ENCODE assay signal across 1 cellular context in the genomic region with DNA sequence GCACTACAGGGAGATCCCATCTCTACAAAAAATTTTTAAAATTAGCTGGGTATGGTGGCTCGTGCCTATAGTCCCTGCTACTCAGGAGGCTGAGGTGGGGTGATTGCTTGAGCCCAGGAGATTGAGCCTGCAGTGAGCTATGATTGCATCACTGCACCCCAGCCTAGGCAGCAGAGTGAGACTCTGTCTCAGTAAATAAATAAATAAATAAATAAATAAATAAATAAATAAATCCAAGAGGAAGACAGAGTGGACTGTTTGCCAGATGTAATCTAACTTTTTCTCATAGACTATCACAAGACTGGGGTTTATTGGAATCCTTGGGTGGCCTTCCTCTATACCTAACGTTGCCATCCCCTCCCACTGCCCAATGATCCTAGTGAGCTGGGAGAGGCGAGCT.
A peak's percentile ranks its signal among the peaks of the same experiment; 100 is the strongest.
TF ChIP-seq lines count a peak whose summit lies in the region.

No MANE protein-coding gene starts in this region.

TF ChIP-seq in HEK293, 187 proteins besides CTCF, POLR2A, EP300 and RAD21 (continued from another document and continues in another):
- TF ChIP-seq ZNF394 (tag by site-specific recombination; IDR thresholded peaks at IDR 0.05; ENCODE audit: borderline replicate concordance): peak; percentile 99
- peak; percentile 42 for TF ChIP-seq ZNF654 (tag by site-specific recombination; IDR thresholded peaks at IDR 0.05; ENCODE audit: low read depth)
- TF ChIP-seq ZNF366 (tag by site-specific recombination; conservative IDR thresholded peaks at IDR 0.05): 0 out of 2 replicates have a peak, but pooled peaks have one; percentile 31
- TF ChIP-seq ZNF510 (tag by site-specific recombination; IDR thresholded peaks at IDR 0.05; ENCODE audit: insufficient replicate concordance): peak; percentile 76
- no peak for TF ChIP-seq ZFP69B (tag by site-specific recombination; IDR thresholded peaks at IDR 0.05)
- TF ChIP-seq WT1 (tag by site-specific recombination; IDR thresholded peaks at IDR 0.05): no peak
- TF ChIP-seq, protein P1, sequence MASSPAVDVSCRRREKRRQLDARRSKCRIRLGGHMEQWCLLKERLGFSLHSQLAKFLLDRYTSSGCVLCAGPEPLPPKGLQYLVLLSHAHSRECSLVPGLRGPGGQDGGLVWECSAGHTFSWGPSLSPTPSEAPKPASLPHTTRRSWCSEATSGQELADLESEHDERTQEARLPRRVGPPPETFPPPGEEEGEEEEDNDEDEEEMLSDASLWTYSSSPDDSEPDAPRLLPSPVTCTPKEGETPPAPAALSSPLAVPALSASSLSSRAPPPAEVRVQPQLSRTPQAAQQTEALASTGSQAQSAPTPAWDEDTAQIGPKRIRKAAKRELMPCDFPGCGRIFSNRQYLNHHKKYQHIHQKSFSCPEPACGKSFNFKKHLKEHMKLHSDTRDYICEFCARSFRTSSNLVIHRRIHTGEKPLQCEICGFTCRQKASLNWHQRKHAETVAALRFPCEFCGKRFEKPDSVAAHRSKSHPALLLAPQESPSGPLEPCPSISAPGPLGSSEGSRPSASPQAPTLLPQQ (tag by site-specific recombination; IDR thresholded peaks at IDR 0.05): no peak
- TF ChIP-seq, protein P2, sequence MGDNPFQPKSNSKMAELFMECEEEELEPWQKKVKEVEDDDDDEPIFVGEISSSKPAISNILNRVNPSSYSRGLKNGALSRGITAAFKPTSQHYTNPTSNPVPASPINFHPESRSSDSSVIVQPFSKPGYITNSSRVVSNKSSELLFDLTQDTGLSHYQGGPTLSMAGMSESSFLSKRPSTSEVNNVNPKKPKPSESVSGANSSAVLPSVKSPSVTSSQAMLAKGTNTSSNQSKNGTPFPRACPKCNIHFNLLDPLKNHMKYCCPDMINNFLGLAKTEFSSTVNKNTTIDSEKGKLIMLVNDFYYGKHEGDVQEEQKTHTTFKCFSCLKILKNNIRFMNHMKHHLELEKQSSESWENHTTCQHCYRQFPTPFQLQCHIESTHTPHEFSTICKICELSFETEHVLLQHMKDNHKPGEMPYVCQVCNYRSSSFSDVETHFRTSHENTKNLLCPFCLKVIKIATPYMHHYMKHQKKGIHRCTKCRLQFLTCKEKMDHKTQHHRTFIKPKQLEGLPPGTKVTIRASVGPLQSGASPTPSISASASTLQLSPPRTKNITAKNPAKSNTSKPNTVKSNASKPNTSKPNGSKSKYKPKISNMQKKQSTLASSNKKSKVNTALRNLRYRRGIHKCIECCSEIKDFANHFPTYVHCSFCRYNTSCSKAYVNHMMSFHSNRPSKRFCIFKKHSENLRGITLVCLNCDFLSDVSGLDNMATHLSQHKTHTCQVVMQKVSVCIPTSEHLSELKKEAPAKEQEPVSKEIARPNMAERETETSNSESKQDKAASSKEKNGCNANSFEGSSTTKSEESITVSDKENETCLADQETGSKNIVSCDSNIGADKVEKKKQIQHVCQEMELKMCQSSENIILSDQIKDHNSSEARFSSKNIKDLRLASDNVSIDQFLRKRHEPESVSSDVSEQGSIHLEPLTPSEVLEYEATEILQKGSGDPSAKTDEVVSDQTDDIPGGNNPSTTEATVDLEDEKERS (tag by site-specific recombination; IDR thresholded peaks at IDR 0.05): no peak
- TF ChIP-seq ZNF571 (tag by site-specific recombination; IDR thresholded peaks at IDR 0.05): no peak
- TF ChIP-seq, protein P3, sequence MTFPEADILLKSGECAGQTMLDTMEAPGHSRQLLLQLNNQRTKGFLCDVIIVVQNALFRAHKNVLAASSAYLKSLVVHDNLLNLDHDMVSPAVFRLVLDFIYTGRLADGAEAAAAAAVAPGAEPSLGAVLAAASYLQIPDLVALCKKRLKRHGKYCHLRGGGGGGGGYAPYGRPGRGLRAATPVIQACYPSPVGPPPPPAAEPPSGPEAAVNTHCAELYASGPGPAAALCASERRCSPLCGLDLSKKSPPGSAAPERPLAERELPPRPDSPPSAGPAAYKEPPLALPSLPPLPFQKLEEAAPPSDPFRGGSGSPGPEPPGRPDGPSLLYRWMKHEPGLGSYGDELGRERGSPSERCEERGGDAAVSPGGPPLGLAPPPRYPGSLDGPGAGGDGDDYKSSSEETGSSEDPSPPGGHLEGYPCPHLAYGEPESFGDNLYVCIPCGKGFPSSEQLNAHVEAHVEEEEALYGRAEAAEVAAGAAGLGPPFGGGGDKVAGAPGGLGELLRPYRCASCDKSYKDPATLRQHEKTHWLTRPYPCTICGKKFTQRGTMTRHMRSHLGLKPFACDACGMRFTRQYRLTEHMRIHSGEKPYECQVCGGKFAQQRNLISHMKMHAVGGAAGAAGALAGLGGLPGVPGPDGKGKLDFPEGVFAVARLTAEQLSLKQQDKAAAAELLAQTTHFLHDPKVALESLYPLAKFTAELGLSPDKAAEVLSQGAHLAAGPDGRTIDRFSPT (tag by site-specific recombination; IDR thresholded peaks at IDR 0.05): no peak
- peak; percentile 96 for TF ChIP-seq ZNF433 (tag by site-specific recombination; IDR thresholded peaks at IDR 0.05; ENCODE audit: low read depth)
- no peak for TF ChIP-seq ZSCAN16 (tag by site-specific recombination; IDR thresholded peaks at IDR 0.05)
- TF ChIP-seq, protein P4, sequence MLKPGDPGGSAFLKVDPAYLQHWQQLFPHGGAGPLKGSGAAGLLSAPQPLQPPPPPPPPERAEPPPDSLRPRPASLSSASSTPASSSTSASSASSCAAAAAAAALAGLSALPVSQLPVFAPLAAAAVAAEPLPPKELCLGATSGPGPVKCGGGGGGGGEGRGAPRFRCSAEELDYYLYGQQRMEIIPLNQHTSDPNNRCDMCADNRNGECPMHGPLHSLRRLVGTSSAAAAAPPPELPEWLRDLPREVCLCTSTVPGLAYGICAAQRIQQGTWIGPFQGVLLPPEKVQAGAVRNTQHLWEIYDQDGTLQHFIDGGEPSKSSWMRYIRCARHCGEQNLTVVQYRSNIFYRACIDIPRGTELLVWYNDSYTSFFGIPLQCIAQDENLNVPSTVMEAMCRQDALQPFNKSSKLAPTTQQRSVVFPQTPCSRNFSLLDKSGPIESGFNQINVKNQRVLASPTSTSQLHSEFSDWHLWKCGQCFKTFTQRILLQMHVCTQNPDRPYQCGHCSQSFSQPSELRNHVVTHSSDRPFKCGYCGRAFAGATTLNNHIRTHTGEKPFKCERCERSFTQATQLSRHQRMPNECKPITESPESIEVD (tag by site-specific recombination; IDR thresholded peaks at IDR 0.05): no peak
- TF ChIP-seq SETDB1 (IDR thresholded peaks at IDR 0.05; ENCODE audit: insufficient read length, low read length): no peak
- no peak for TF ChIP-seq ZNF610 (tag by site-specific recombination; IDR thresholded peaks at IDR 0.05; ENCODE audit: borderline replicate concordance)
- no peak for TF ChIP-seq TCF7L2 (IDR thresholded peaks at IDR 0.05; ENCODE audit: borderline replicate concordance, low read depth, low read length)
- no peak for TF ChIP-seq KLF16 (tag by site-specific recombination; IDR thresholded peaks at IDR 0.05)
- peak; percentile 97 for TF ChIP-seq ZNF404 (tag by site-specific recombination; IDR thresholded peaks at IDR 0.05)
- no peak for TF ChIP-seq ZNF544 (tag by site-specific recombination; IDR thresholded peaks at IDR 0.05)
- TF ChIP-seq, protein P5, sequence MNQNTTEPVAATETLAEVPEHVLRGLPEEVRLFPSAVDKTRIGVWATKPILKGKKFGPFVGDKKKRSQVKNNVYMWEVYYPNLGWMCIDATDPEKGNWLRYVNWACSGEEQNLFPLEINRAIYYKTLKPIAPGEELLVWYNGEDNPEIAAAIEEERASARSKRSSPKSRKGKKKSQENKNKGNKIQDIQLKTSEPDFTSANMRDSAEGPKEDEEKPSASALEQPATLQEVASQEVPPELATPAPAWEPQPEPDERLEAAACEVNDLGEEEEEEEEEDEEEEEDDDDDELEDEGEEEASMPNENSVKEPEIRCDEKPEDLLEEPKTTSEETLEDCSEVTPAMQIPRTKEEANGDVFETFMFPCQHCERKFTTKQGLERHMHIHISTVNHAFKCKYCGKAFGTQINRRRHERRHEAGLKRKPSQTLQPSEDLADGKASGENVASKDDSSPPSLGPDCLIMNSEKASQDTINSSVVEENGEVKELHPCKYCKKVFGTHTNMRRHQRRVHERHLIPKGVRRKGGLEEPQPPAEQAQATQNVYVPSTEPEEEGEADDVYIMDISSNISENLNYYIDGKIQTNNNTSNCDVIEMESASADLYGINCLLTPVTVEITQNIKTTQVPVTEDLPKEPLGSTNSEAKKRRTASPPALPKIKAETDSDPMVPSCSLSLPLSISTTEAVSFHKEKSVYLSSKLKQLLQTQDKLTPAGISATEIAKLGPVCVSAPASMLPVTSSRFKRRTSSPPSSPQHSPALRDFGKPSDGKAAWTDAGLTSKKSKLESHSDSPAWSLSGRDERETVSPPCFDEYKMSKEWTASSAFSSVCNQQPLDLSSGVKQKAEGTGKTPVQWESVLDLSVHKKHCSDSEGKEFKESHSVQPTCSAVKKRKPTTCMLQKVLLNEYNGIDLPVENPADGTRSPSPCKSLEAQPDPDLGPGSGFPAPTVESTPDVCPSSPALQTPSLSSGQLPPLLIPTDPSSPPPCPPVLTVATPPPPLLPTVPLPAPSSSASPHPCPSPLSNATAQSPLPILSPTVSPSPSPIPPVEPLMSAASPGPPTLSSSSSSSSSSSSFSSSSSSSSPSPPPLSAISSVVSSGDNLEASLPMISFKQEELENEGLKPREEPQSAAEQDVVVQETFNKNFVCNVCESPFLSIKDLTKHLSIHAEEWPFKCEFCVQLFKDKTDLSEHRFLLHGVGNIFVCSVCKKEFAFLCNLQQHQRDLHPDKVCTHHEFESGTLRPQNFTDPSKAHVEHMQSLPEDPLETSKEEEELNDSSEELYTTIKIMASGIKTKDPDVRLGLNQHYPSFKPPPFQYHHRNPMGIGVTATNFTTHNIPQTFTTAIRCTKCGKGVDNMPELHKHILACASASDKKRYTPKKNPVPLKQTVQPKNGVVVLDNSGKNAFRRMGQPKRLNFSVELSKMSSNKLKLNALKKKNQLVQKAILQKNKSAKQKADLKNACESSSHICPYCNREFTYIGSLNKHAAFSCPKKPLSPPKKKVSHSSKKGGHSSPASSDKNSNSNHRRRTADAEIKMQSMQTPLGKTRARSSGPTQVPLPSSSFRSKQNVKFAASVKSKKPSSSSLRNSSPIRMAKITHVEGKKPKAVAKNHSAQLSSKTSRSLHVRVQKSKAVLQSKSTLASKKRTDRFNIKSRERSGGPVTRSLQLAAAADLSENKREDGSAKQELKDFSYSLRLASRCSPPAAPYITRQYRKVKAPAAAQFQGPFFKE (tag by site-specific recombination; IDR thresholded peaks at IDR 0.05; ENCODE audit: borderline replicate concordance): no peak
- TF ChIP-seq ZNF747 (tag by site-specific recombination; IDR thresholded peaks at IDR 0.05): no peak
- peak; percentile 96 for TF ChIP-seq ZNF514 (tag by site-specific recombination; IDR thresholded peaks at IDR 0.05)
- TF ChIP-seq ZNF76 (tag by site-specific recombination; IDR thresholded peaks at IDR 0.05; ENCODE audit: borderline replicate concordance, low read depth): no peak
- peak; percentile 88 for TF ChIP-seq ZNF623 (tag by site-specific recombination; IDR thresholded peaks at IDR 0.05)
- no peak for TF ChIP-seq ZNF776 (tag by site-specific recombination; IDR thresholded peaks at IDR 0.05; ENCODE audit: borderline replicate concordance)
- TF ChIP-seq ZBTB48 (tag by site-specific recombination; IDR thresholded peaks at IDR 0.05): no peak
- peak; percentile 37; the same call in 1 of the 2 replicates for TF ChIP-seq ZNF157 (tag by site-specific recombination; IDR thresholded peaks at IDR 0.05)
- TF ChIP-seq ZNF169 (tag by site-specific recombination; IDR thresholded peaks at IDR 0.05): no peak
- TF ChIP-seq FEZF1 (tag by site-specific recombination; IDR thresholded peaks at IDR 0.05): no peak
- TF ChIP-seq ZNF335 (tag by site-specific recombination; conservative IDR thresholded peaks at IDR 0.05): no peak
- TF ChIP-seq ZNF184 (tag by site-specific recombination; IDR thresholded peaks at IDR 0.05): no peak
- TF ChIP-seq ZNF2 (tag by site-specific recombination; IDR thresholded peaks at IDR 0.05): no peak
- TF ChIP-seq, protein P6, sequence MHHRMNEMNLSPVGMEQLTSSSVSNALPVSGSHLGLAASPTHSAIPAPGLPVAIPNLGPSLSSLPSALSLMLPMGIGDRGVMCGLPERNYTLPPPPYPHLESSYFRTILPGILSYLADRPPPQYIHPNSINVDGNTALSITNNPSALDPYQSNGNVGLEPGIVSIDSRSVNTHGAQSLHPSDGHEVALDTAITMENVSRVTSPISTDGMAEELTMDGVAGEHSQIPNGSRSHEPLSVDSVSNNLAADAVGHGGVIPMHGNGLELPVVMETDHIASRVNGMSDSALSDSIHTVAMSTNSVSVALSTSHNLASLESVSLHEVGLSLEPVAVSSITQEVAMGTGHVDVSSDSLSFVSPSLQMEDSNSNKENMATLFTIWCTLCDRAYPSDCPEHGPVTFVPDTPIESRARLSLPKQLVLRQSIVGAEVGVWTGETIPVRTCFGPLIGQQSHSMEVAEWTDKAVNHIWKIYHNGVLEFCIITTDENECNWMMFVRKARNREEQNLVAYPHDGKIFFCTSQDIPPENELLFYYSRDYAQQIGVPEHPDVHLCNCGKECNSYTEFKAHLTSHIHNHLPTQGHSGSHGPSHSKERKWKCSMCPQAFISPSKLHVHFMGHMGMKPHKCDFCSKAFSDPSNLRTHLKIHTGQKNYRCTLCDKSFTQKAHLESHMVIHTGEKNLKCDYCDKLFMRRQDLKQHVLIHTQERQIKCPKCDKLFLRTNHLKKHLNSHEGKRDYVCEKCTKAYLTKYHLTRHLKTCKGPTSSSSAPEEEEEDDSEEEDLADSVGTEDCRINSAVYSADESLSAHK (tag by site-specific recombination; IDR thresholded peaks at IDR 0.05): no peak
- TF ChIP-seq ZNF155 (tag by site-specific recombination; IDR thresholded peaks at IDR 0.05): no peak
- TF ChIP-seq, protein P7, sequence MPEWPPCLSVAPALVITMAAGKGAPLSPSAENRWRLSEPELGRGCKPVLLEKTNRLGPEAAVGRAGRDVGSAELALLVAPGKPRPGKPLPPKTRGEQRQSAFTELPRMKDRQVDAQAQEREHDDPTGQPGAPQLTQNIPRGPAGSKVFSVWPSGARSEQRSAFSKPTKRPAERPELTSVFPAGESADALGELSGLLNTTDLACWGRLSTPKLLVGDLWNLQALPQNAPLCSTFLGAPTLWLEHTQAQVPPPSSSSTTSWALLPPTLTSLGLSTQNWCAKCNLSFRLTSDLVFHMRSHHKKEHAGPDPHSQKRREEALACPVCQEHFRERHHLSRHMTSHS (tag by site-specific recombination; IDR thresholded peaks at IDR 0.05): no peak
- TF ChIP-seq ZNF560 (tag by site-specific recombination; IDR thresholded peaks at IDR 0.05; ENCODE audit: borderline replicate concordance): peak; percentile 63; the same call in 1 of the 2 replicates
- TF ChIP-seq ZNF791 (tag by site-specific recombination; IDR thresholded peaks at IDR 0.05): peak; percentile 91
- TF ChIP-seq, protein P8, sequence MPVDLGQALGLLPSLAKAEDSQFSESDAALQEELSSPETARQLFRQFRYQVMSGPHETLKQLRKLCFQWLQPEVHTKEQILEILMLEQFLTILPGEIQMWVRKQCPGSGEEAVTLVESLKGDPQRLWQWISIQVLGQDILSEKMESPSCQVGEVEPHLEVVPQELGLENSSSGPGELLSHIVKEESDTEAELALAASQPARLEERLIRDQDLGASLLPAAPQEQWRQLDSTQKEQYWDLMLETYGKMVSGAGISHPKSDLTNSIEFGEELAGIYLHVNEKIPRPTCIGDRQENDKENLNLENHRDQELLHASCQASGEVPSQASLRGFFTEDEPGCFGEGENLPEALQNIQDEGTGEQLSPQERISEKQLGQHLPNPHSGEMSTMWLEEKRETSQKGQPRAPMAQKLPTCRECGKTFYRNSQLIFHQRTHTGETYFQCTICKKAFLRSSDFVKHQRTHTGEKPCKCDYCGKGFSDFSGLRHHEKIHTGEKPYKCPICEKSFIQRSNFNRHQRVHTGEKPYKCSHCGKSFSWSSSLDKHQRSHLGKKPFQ (tag by site-specific recombination; IDR thresholded peaks at IDR 0.05): 0 out of 2 replicates have a peak, but pooled peaks have one; percentile 19
- peak; percentile 61; the same call in 1 of the 2 replicates for TF ChIP-seq ZFP3 (tag by site-specific recombination; IDR thresholded peaks at IDR 0.05; ENCODE audit: low read depth)
- no peak for TF ChIP-seq ZNF707 (tag by site-specific recombination; IDR thresholded peaks at IDR 0.05)
